ENCODE assay signal across 19 cellular contexts in genomic region chr17:64328875-64329405, GRCh38.
DNase-seq lines count a peak whose midpoint lies in the region; ATAC-seq and TF ChIP-seq lines count a peak whose summit lies in the region.
"Had no signal": no experiment of that assay in that cellular context is flagged by ENCODE, and none has a peak within 500 bp of the region (broad histone marks: within the 10 kb centered on the region; RNA-seq: fewer than 3 reads in every experiment).

No MANE protein-coding gene starts in this region.

- no peaks in the 10 kb centered on the region for H3K9me3 Mint-ChIP-seq in stimulated activated memory B cell treated with anti-CD40 and anti-IgM and Interleukin-4, amounts not matched to agents 10 μg/mL and 1 μg/mL and 100 μg/mL, for 72 hours
- H3K9me3 Mint-ChIP-seq: activated T-cell treated with anti-CD3 and anti-CD28 coated beads, Interleukin-2, amount 50 U/mL, for 24 hours; dendritic cell treated with granulocyte-macrophage colony-stimulating factor and Interleukin-4, amounts not matched to agents 40 ng/mL and 50 ng/mL, for 4 days had no signal

- H2BK120ac ChIP-seq in trophoblast cell (ENCODE audit: insufficient read depth, low read length, poor library complexity), result no peak overlapping the region

- H3K23ac ChIP-seq in trophoblast cell (ENCODE audit: low read length), result no peak overlapping the region

- H3K4me2 ChIP-seq in trophoblast cell (ENCODE audit: low read length), result no peak overlapping the region

- H3K36me3 ChIP-seq in right atrium auricular region, result no peaks in the 10 kb centered on the region
- H3K36me3 ChIP-seq in ascending aorta, result no peaks in the 10 kb centered on the region
- no peaks in the 10 kb centered on the region for H3K36me3 ChIP-seq in trophoblast cell (ENCODE audit: control insufficient read depth in 1 of 2, insufficient read depth in 2 of 2, low read length in 2 of 2)

- intact Hi-C loops in Right ventricle myocardium inferior (cut with DNase I), result no loop called here
- intact Hi-C loops in ascending aorta (cut with DNase I), result loop anchor here (10.0 kb wide), 1 partner anchor 166 kb away; the partner anchor contains the start of gene POLG2

- peak overlapping the region; percentile 10 for H3K18ac ChIP-seq in trophoblast cell (ENCODE audit: low read length)

- peak overlapping the region; percentile 62 for H2BK12ac ChIP-seq in trophoblast cell (ENCODE audit: low read length)

- H3K27ac Mint-ChIP-seq in stimulated activated memory B cell treated with anti-CD40 and anti-IgM and Interleukin-4, amounts not matched to agents 10 μg/mL and 1 μg/mL and 100 μg/mL, for 72 hours, result no peak overlapping the region
- H3K27ac Mint-ChIP-seq: activated T-cell treated with anti-CD3 and anti-CD28 coated beads, Interleukin-2, amount 50 U/mL, for 24 hours; dendritic cell treated with granulocyte-macrophage colony-stimulating factor and Interleukin-4, amounts not matched to agents 40 ng/mL and 50 ng/mL, for 4 days had no signal

- TF ChIP-seq CTCF in right atrium auricular region (IDR thresholded peaks at IDR 0.05) (no peak), ascending aorta (IDR thresholded peaks at IDR 0.05) (no peak)

- H3K36me3 Mint-ChIP-seq in stimulated activated memory B cell treated with anti-CD40 and anti-IgM and Interleukin-4, amounts not matched to agents 10 μg/mL and 1 μg/mL and 100 μg/mL, for 72 hours, result peaks cover 7% of the 10 kb centered on the region

- H3K9ac ChIP-seq in trophoblast cell (ENCODE audit: low read length), result no peak overlapping the region

- H3K27me3 ChIP-seq in right atrium auricular region (no peaks in the 10 kb centered on the region), ascending aorta (no peaks in the 10 kb centered on the region), trophoblast cell (ENCODE audit: insufficient read depth, low read length) (no peaks in the 10 kb centered on the region)

- H3K4me1 Mint-ChIP-seq in stimulated activated memory B cell treated with anti-CD40 and anti-IgM and Interleukin-4, amounts not matched to agents 10 μg/mL and 1 μg/mL and 100 μg/mL, for 72 hours, result peaks cover 33% of the 10 kb centered on the region

- no peak overlapping the region for H3K4ac ChIP-seq in trophoblast cell (ENCODE audit: low read depth, low read length)

- ATAC-seq in Right ventricle myocardium inferior, result no peak
- ATAC-seq in GM18867 (IDR thresholded peaks at IDR 0.05; ENCODE audit: unreplicated experiment), result no peak
- ATAC-seq in GM21576 (IDR thresholded peaks at IDR 0.05; ENCODE audit: unreplicated experiment), result no peak
- no peak for ATAC-seq in stimulated activated memory B cell treated with anti-CD40 and anti-IgM and Interleukin-4, amounts not matched to agents 10 μg/mL and 1 μg/mL and 100 μg/mL, for 72 hours
- ATAC-seq in esophagus mucosa, result no peak

- H3K79me2 ChIP-seq in trophoblast cell (ENCODE audit: control insufficient read depth, insufficient read depth, low read length, poor library complexity), result no peaks in the 10 kb centered on the region

- no peak overlapping the region for H4K8ac ChIP-seq in trophoblast cell (ENCODE audit: low read depth, low read length)

- WGBS in trophoblast cell (ENCODE audit: extremely low coverage, insufficient coverage, insufficient read length), result no CpG with 5 or more reads among the region's 3 CpGs

- no peak overlapping the region for H3K4me3 ChIP-seq in right atrium auricular region
- H3K4me3 ChIP-seq in ascending aorta, result no peak overlapping the region
- H3K4me3 ChIP-seq in trophoblast cell (ENCODE audit: low read depth, low read length), result no peak overlapping the region

- no peak overlapping the region for H2BK5ac ChIP-seq in trophoblast cell (ENCODE audit: low read depth, low read length, poor library complexity)

- H3K79me1 ChIP-seq in trophoblast cell (ENCODE audit: low read length), result peaks cover 9% of the 10 kb centered on the region

- peak overlapping the region; percentile 36 for H4K91ac ChIP-seq in trophoblast cell (ENCODE audit: low read depth, low read length)

- H4K12ac ChIP-seq in trophoblast cell (ENCODE audit: low read depth, low read length), result no peak overlapping the region

- no peak overlapping the region for H3K4me3 Mint-ChIP-seq in stimulated activated memory B cell treated with anti-CD40 and anti-IgM and Interleukin-4, amounts not matched to agents 10 μg/mL and 1 μg/mL and 100 μg/mL, for 72 hours
- H3K4me3 Mint-ChIP-seq: activated T-cell treated with anti-CD3 and anti-CD28 coated beads, Interleukin-2, amount 50 U/mL, for 24 hours; dendritic cell treated with granulocyte-macrophage colony-stimulating factor and Interleukin-4, amounts not matched to agents 40 ng/mL and 50 ng/mL, for 4 days had no signal

- H3K27me3 Mint-ChIP-seq in stimulated activated memory B cell treated with anti-CD40 and anti-IgM and Interleukin-4, amounts not matched to agents 10 μg/mL and 1 μg/mL and 100 μg/mL, for 72 hours, result no peaks in the 10 kb centered on the region
- H3K27me3 Mint-ChIP-seq: activated T-cell treated with anti-CD3 and anti-CD28 coated beads, Interleukin-2, amount 50 U/mL, for 24 hours; dendritic cell treated with granulocyte-macrophage colony-stimulating factor and Interleukin-4, amounts not matched to agents 40 ng/mL and 50 ng/mL, for 4 days had no signal

- no peak overlapping the region for H2AK5ac ChIP-seq in trophoblast cell (ENCODE audit: low read length)

- peak overlapping the region; percentile 74 to 85 for H3K27ac ChIP-seq in right atrium auricular region
- H3K27ac ChIP-seq in ascending aorta, result peak overlapping the region; percentile 77 to 78
- peak overlapping the region; percentile 2 for H3K27ac ChIP-seq in trophoblast cell (ENCODE audit: low read depth, low read length)

- DNase-seq in right atrium auricular region (ENCODE audit: low spot score), result no peak
- DNase-seq in Right ventricle myocardium inferior (ENCODE audit: missing footprints), result no peak
- no peak for DNase-seq in ascending aorta (ENCODE audit: low spot score in 2 of 2)
- no peak for DNase-seq in trophoblast cell
- DNase-seq: activated CD4-positive, alpha-beta T cell treated with anti-CD3 and anti-CD28 coated beads, Interleukin-2, amount 50 U/mL, for 4 hours; activated naive CD4-positive, alpha-beta T cell treated with anti-CD3 and anti-CD28 coated beads, Interleukin-2, amount 50 U/mL, for 16 hours; activated T-cell treated with anti-CD3 and anti-CD28 coated beads, Interleukin-2, amount 50 U/mL, for 24 hours; GOT3; islet precursor cell; KG1; NCI-H1105; NCI-H774; stimulated activated naive CD4-positive, alpha-beta T cell treated with Interleukin-2 at 50 U/mL for 16 hours; SW 1271 had no signal

- H2AFZ ChIP-seq in trophoblast cell (ENCODE audit: insufficient read depth, low read length, poor library complexity), result no peak overlapping the region

- H3K4me1 ChIP-seq in right atrium auricular region (peaks cover 0 to 70% of the 10 kb centered on the region in 2 donors), ascending aorta (peaks cover 0 to 47% of the 10 kb centered on the region in 2 donors), trophoblast cell (ENCODE audit: control insufficient read depth in 1 of 2, insufficient read depth in 2 of 2, low read length in 2 of 2) (peaks cover 11 to 12% of the 10 kb centered on the region in 2 experiments)

- peak overlapping the region; percentile 19 for H3K14ac ChIP-seq in trophoblast cell (ENCODE audit: low read length)

- no peaks in the 10 kb centered on the region for H3K9me3 ChIP-seq in right atrium auricular region
- H3K9me3 ChIP-seq in ascending aorta, result no peaks in the 10 kb centered on the region
- no peaks in the 10 kb centered on the region for H3K9me3 ChIP-seq in trophoblast cell (ENCODE audit: insufficient read depth, low read depth, low read length)

Comparison
In these comparisons a context has a peak if more than half of its experiments do, and no peak if none do; other contexts are left out.
1. H3K27ac ChIP-seq: peak in every context shown above with its lines; median percentile 80 in right atrium auricular region; 78 in ascending aorta; 2 in trophoblast cell.